ENCODE assay signal across 8 cellular contexts in the genomic region with DNA sequence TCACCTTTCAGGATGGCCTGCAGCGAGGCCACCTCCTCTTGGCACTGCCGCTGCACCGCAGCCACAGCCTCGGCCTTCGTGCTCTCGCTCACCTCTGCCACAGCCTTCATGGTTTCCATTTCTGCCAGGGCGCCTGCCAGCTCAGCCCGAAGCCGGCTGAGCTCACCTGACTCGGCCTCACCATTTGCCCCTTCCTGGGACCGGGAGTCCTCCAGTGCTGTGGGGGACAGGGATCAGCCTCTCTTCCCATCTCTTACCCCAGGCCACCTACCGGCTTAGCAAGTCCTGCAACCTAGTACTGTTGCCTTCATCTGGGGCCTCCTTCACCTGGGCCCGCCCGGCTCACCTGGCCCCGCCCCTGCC. TPM values are rescaled to one million over a fixed set of nuclear protein-coding genes. Genes with fewer than 3 reads are reported as not detected.
DNase-seq lines count a peak whose midpoint lies in the region; ATAC-seq, FAIRE-seq and TF ChIP-seq lines count a peak whose summit lies in the region.

No MANE protein-coding gene starts in this region.

- peaks cover 7 to 22% of the 10 kb centered on the region in 2 donors for H3K36me3 Mint-ChIP-seq in CD4-positive, alpha-beta memory T cell
- peaks cover 12% of the 10 kb centered on the region for H3K36me3 Mint-ChIP-seq in nephron progenitor cell (ENCODE audit: low read depth)

- DNase-seq in CD4-positive, alpha-beta memory T cell = no peak
- DNase-seq in nephron progenitor cell = no peak
- DNase-seq in DMS53 (lab: John Stamatoyannopoulos, UW) = no peak
- no peak for DNase-seq in GM12892 (ENCODE audit: insufficient read length)
- no peak for DNase-seq in GF-D8 (lab: John Stamatoyannopoulos, UW)

- no peaks in the 10 kb centered on the region for H3K9me3 ChIP-seq in CD4-positive, alpha-beta memory T cell (ENCODE audit: control insufficient read depth in 1 of 2, low read length in 2 of 2)
- H3K9me3 ChIP-seq in HUES48 (ENCODE audit: control insufficient read depth, insufficient read depth, low read length) = no peaks in the 10 kb centered on the region

- no peak for FAIRE-seq in GM12892 (lab: Jason Lieb, UNC)

- peak overlapping the region; percentile 63 to 99 (median 98) for H3K27ac Mint-ChIP-seq in CD4-positive, alpha-beta memory T cell
- H3K27ac Mint-ChIP-seq in nephron progenitor cell = no peak overlapping the region

- CTCF ChIA-PET in CD4-positive, alpha-beta memory T cell (lab: Charles Lee; ENCODE audit: partially characterized antibody) = interaction anchor here (1.0 to 3.8 kb wide), 4 partner anchors 12 to 62 kb away, joined by 3 to 20 read pairs (median 4); no protein-coding TSS in a partner anchor

- H3K27ac ChIP-seq in CD4-positive, alpha-beta memory T cell (ENCODE audit: low read depth, low read length) = peak overlapping the region; percentile 93
- peak overlapping the region; percentile 76 for H3K27ac ChIP-seq in HUES48 (ENCODE audit: low read depth, low read length)
- peak overlapping the region; percentile 94 for H3K27ac ChIP-seq in cingulate gyrus (ENCODE audit: low read depth, low read length)

- H3K27me3 Mint-ChIP-seq in CD4-positive, alpha-beta memory T cell = no peaks in the 10 kb centered on the region
- no peaks in the 10 kb centered on the region for H3K27me3 Mint-ChIP-seq in nephron progenitor cell (ENCODE audit: low read depth, poor library complexity)

- TF ChIP-seq POLR2A in GM12892 (IDR thresholded peaks at IDR 0.05; ENCODE audit: low read depth, low read length) = no peak

- no peaks in the 10 kb centered on the region for H3K27me3 ChIP-seq in CD4-positive, alpha-beta memory T cell (ENCODE audit: insufficient read depth, low read length)
- H3K27me3 ChIP-seq in HUES48 (ENCODE audit: control insufficient read depth, insufficient read depth, low read length) = no peaks in the 10 kb centered on the region

- H3K9me3 Mint-ChIP-seq in CD4-positive, alpha-beta memory T cell = peaks cover 0 to 2% (median 0%) of the 10 kb centered on the region in 8 donors
- H3K9me3 Mint-ChIP-seq in nephron progenitor cell = no peaks in the 10 kb centered on the region

- H3K4me3 Mint-ChIP-seq in CD4-positive, alpha-beta memory T cell = peak overlapping the region; percentile 90 to 96 (median 93)
- H3K4me3 Mint-ChIP-seq in nephron progenitor cell = peak overlapping the region; percentile 91

- H3K4me1 ChIP-seq in CD4-positive, alpha-beta memory T cell (ENCODE audit: insufficient read depth, low read length) = peaks cover 12% of the 10 kb centered on the region
- H3K4me1 ChIP-seq in HUES48 (ENCODE audit: control insufficient read depth, insufficient read depth, low read length) = peaks cover 3% of the 10 kb centered on the region; the same call in 1 of the 2 replicates

- ATAC-seq in HG03457 (IDR thresholded peaks at IDR 0.05; ENCODE audit: unreplicated experiment) = no peak

- POLR2A ChIA-PET in CD4-positive, alpha-beta memory T cell (lab: Charles Lee; ENCODE audit: partially characterized antibody) = interaction anchor here (0.6 to 3.4 kb wide), 13 partner anchors 12 to 102 kb away, joined by 3 to 28 read pairs (median 5); partner anchors contain the start of genes ATXN2L, LAT, NFATC2IP and SH2B1

- intact Hi-C loops in CD4-positive, alpha-beta memory T cell (cut with micrococcal nuclease) = loop anchor here (2.0 kb wide), 2 partner anchors 44 to 50 kb away; partner anchors contain the start of gene SPNS1

- TF ChIP-seq CTCF in nephron progenitor cell (IDR thresholded peaks at IDR 0.05) = no peak

- peak overlapping the region in 1 of 2 donors; percentile 95 for H3K4me3 ChIP-seq in CD4-positive, alpha-beta memory T cell (ENCODE audit: low read length in 2 of 2)
- H3K4me3 ChIP-seq in HUES48 (ENCODE audit: low read depth, low read length) = peak overlapping the region; percentile 88

- peaks cover 5% of the 10 kb centered on the region for H3K36me3 ChIP-seq in CD4-positive, alpha-beta memory T cell (ENCODE audit: insufficient read depth, low read length)
- H3K36me3 ChIP-seq in HUES48 (ENCODE audit: control insufficient read depth, insufficient read depth, low read length) = peaks cover 4% of the 10 kb centered on the region

- peaks cover 9 to 27% (median 15%) of the 10 kb centered on the region in 4 donors for H3K4me1 Mint-ChIP-seq in CD4-positive, alpha-beta memory T cell
- H3K4me1 Mint-ChIP-seq in nephron progenitor cell = peaks cover 26% of the 10 kb centered on the region

- peak overlapping the region; percentile 10; the same call in 1 of the 2 replicates for H3K9ac ChIP-seq in HUES48 (ENCODE audit: low read depth, low read length)

RNA-seq across cellular contexts. Expression of gene RABEP2, which starts 0.7 kb away (rescaled TPM):
- 10 to 100 TPM; 25.7 to 29.0 TPM for total RNA-seq in CD4-positive, alpha-beta memory T cell
- polyA plus RNA-seq in CD4-positive, alpha-beta memory T cell = 1 to 10 TPM; 3.1 to 5.1 TPM
- polyA plus RNA-seq in GM12892 (2012; ENCODE audit: missing spikeins) = 18.6 TPM

RNA-seq across cellular contexts. Expression of gene CD19, which starts 7.4 kb away (rescaled TPM):
- total RNA-seq in CD4-positive, alpha-beta memory T cell = not detected
- 1 to 10 TPM in 1 of 2 donors, under 1 TPM in 1; 0.27 to 1.4 TPM for polyA plus RNA-seq in CD4-positive, alpha-beta memory T cell
- polyA plus RNA-seq in GM12892 (2012; ENCODE audit: missing spikeins) = 57.2 TPM

RNA-seq across cellular contexts. Expression of gene NFATC2IP, which starts 26.4 kb away (rescaled TPM):
- 100 to 1,000 TPM; 105 to 115 TPM for total RNA-seq in CD4-positive, alpha-beta memory T cell
- polyA plus RNA-seq in CD4-positive, alpha-beta memory T cell = 10 to 100 TPM; 29.3 to 30.1 TPM
- polyA plus RNA-seq in GM12892 (2012; ENCODE audit: missing spikeins) = 36.4 TPM

RNA-seq across cellular contexts. Expression of gene ATP2A1, which starts 46.1 kb away (rescaled TPM):
- under 1 TPM; 0.67 to 0.94 TPM for total RNA-seq in CD4-positive, alpha-beta memory T cell
- polyA plus RNA-seq in CD4-positive, alpha-beta memory T cell = not detected
- 1.8 TPM for polyA plus RNA-seq in GM12892 (2012; ENCODE audit: missing spikeins)

RNA-seq across cellular contexts. Expression of gene SPNS1, which starts 50.2 kb away (rescaled TPM):
- 10 to 100 TPM; 31.0 to 34.4 TPM for total RNA-seq in CD4-positive, alpha-beta memory T cell
- 10 to 100 TPM; 28.2 to 30.4 TPM for polyA plus RNA-seq in CD4-positive, alpha-beta memory T cell
- polyA plus RNA-seq in GM12892 (2012; ENCODE audit: missing spikeins) = 5.7 TPM
